In genomic region chr1:160260436-160261382, GRCh38 we compare ENCODE assay signal across 8 cellular contexts. TPM values are rescaled to one million over a fixed set of nuclear protein-coding genes. Genes with fewer than 3 reads are reported as not detected.
A peak's percentile ranks its signal among the peaks of the same experiment; 100 is the strongest.
DNase-seq lines count a peak whose midpoint lies in the region; ATAC-seq and TF ChIP-seq lines count a peak whose summit lies in the region.

No MANE protein-coding gene starts in this region.

- ATAC-seq in HG02852 (IDR thresholded peaks at IDR 0.05; ENCODE audit: unreplicated experiment): no peak

- H3K27me3 ChIP-seq in iPS-15b (ENCODE audit: control insufficient read depth, insufficient read depth, low read length) (no peaks in the 10 kb centered on the region), stomach (no peaks in the 10 kb centered on the region)

- H3K4me3 ChIP-seq in iPS-15b (ENCODE audit: low read depth, low read length): peak overlapping the region; percentile 99
- H3K4me3 ChIP-seq in stomach: peak overlapping the region; percentile 66 to 94 (median 88)

- TF ChIP-seq CTCF in stomach (IDR thresholded peaks at IDR 0.05) (no peak), GM13977 (IDR thresholded peaks at IDR 0.05; ENCODE audit: extremely low read depth, insufficient read depth, missing control alignments) (no peak)

- DNase-seq in DMS 273 treated with DMSO at 0.1 percent for 48 hours (lab: John Stamatoyannopoulos, UW): peak; percentile 30
- no peak for DNase-seq in activated T-helper 2 cell treated with anti-CD3 and anti-CD28 coated beads, Interferon-gamma antibody, Interleukin-2, Interleukin-4, amounts not matched to agents 10 μg/mL and 5 μg/mL and 100 μg/mL, durations not matched to agents 14 hours and 24 hours and 36 hours (ENCODE audit: low spot score)
- DNase-seq in stomach: no peak
- no peak for DNase-seq in nucleus accumbens (lab: John Stamatoyannopoulos, UW)
- no peak for DNase-seq in GM13977 (ENCODE audit: low spot score)

- no peaks in the 10 kb centered on the region for H3K27me3 Mint-ChIP-seq in IgD-negative memory B cell
- H3K27me3 Mint-ChIP-seq in activated T-helper 2 cell treated with anti-CD3 and anti-CD28 coated beads, Interferon-gamma antibody, Interleukin-2, Interleukin-4, amounts not matched to agents 10 μg/mL and 5 μg/mL and 100 μg/mL, durations not matched to agents 14 hours and 24 hours and 36 hours (ENCODE audit: low read depth): no peaks in the 10 kb centered on the region

- H3K4me3 Mint-ChIP-seq in IgD-negative memory B cell: peak overlapping the region; percentile 95 to 99 (median 96)
- H3K4me3 Mint-ChIP-seq in activated T-helper 2 cell treated with anti-CD3 and anti-CD28 coated beads, Interferon-gamma antibody, Interleukin-2, Interleukin-4, amounts not matched to agents 10 μg/mL and 5 μg/mL and 100 μg/mL, durations not matched to agents 14 hours and 24 hours and 36 hours (ENCODE audit: low read depth): peak overlapping the region; percentile 98

- in situ Hi-C loops in GM13977 (cut with MboI; ENCODE audit: low pct_unique_long_range_greater_than_20kb, low sequenced_read_pairs, unreplicated experiment): no loop called here

- H3K9ac ChIP-seq in iPS-15b (ENCODE audit: low read depth, low read length): no peak overlapping the region

- H3K4me1 Mint-ChIP-seq in IgD-negative memory B cell: peaks cover 21 to 41% (median 26%) of the 10 kb centered on the region in 3 donors
- H3K4me1 Mint-ChIP-seq in activated T-helper 2 cell treated with anti-CD3 and anti-CD28 coated beads, Interferon-gamma antibody, Interleukin-2, Interleukin-4, amounts not matched to agents 10 μg/mL and 5 μg/mL and 100 μg/mL, durations not matched to agents 14 hours and 24 hours and 36 hours (ENCODE audit: low read depth): peaks cover 39% of the 10 kb centered on the region

- H3K36me3 ChIP-seq in iPS-15b (ENCODE audit: control insufficient read depth, insufficient read depth, low read length): no peaks in the 10 kb centered on the region
- H3K36me3 ChIP-seq in stomach: peaks cover 0 to 8% (median 2%) of the 10 kb centered on the region in 4 donors

- H3K27ac Mint-ChIP-seq in IgD-negative memory B cell: peak overlapping the region; percentile 97 to 98 (median 97)
- peak overlapping the region; percentile 99 for H3K27ac Mint-ChIP-seq in activated T-helper 2 cell treated with anti-CD3 and anti-CD28 coated beads, Interferon-gamma antibody, Interleukin-2, Interleukin-4, amounts not matched to agents 10 μg/mL and 5 μg/mL and 100 μg/mL, durations not matched to agents 14 hours and 24 hours and 36 hours

- TF ChIP-seq EP300 in stomach (IDR thresholded peaks at IDR 0.05): no peak

- no peak for TF ChIP-seq POLR2A in stomach (IDR thresholded peaks at IDR 0.05)

- no peaks in the 10 kb centered on the region for H3K9me3 ChIP-seq in iPS-15b (ENCODE audit: control insufficient read depth, insufficient read depth, low read length)
- no peaks in the 10 kb centered on the region for H3K9me3 ChIP-seq in stomach

- no peaks in the 10 kb centered on the region for H3K9me3 Mint-ChIP-seq in IgD-negative memory B cell
- no peaks in the 10 kb centered on the region for H3K9me3 Mint-ChIP-seq in activated T-helper 2 cell treated with anti-CD3 and anti-CD28 coated beads, Interferon-gamma antibody, Interleukin-2, Interleukin-4, amounts not matched to agents 10 μg/mL and 5 μg/mL and 100 μg/mL, durations not matched to agents 14 hours and 24 hours and 36 hours

- peak overlapping the region; percentile 42 to 98 (median 97) for H3K27ac ChIP-seq in stomach

- no peaks in the 10 kb centered on the region for H3K36me3 Mint-ChIP-seq in IgD-negative memory B cell
- H3K36me3 Mint-ChIP-seq in activated T-helper 2 cell treated with anti-CD3 and anti-CD28 coated beads, Interferon-gamma antibody, Interleukin-2, Interleukin-4, amounts not matched to agents 10 μg/mL and 5 μg/mL and 100 μg/mL, durations not matched to agents 14 hours and 24 hours and 36 hours (ENCODE audit: low read depth): peaks cover 33% of the 10 kb centered on the region

- H3K4me1 ChIP-seq in iPS-15b (ENCODE audit: control insufficient read depth, insufficient read depth, low read length) (peaks cover 9% of the 10 kb centered on the region), stomach (peaks cover 27 to 68% (median 56%) of the 10 kb centered on the region in 4 donors)

- WGBS in stomach, 5 donors: 43 to 52% (median 47%) methylated on average over 6 of the region's 6 CpGs

- intact Hi-C loops in activated T-helper 2 cell treated with anti-CD3 and anti-CD28 coated beads, Interferon-gamma antibody, Interleukin-2, Interleukin-4, amounts not matched to agents 10 μg/mL and 5 μg/mL and 100 μg/mL, durations not matched to agents 14 hours and 24 hours and 36 hours (cut with micrococcal nuclease): loop anchor here (2.0 to 5.0 kb wide), 3 partner anchors 56 to 1248 kb away; partner anchors contain the start of gene PEA15
- intact Hi-C loops in stomach (cut with DNase I; ENCODE audit: low total_unique reads): no loop called here

RNA-seq across cellular contexts. Expression of gene DCAF8, which starts 1.6 kb away (rescaled TPM):
- 57.8 TPM for polyA plus RNA-seq in IgD-negative memory B cell
- 132 and 143 TPM in 2 replicates for total RNA-seq in activated T-helper 2 cell treated with anti-CD3 and anti-CD28 coated beads, Interferon-gamma antibody, Interleukin-2, Interleukin-4, amounts not matched to agents 10 μg/mL and 5 μg/mL and 100 μg/mL, durations not matched to agents 14 hours and 24 hours and 36 hours
- 100 to 1,000 TPM in 3 of 5 donors, 10 to 100 TPM in 2; 85.8 to 267 (median 148) TPM for total RNA-seq in stomach
- polyA plus RNA-seq in stomach: 10 to 100 TPM; 39.4 to 45.1 (median 40.7) TPM

RNA-seq across cellular contexts. Expression of gene PEX19, which starts 24.2 kb away (rescaled TPM):
- 37.8 TPM for polyA plus RNA-seq in IgD-negative memory B cell
- 60.9 and 68.5 TPM in 2 replicates for total RNA-seq in activated T-helper 2 cell treated with anti-CD3 and anti-CD28 coated beads, Interferon-gamma antibody, Interleukin-2, Interleukin-4, amounts not matched to agents 10 μg/mL and 5 μg/mL and 100 μg/mL, durations not matched to agents 14 hours and 24 hours and 36 hours
- total RNA-seq in stomach: 100 to 1,000 TPM in 1 of 5 donors, 10 to 100 TPM in 3, 1 to 10 TPM in 1; 9.3 to 117 (median 56.0) TPM
- 10 to 100 TPM; 15.7 to 29.3 (median 25.4) TPM for polyA plus RNA-seq in stomach

RNA-seq across cellular contexts. Expression of gene PEA15, which starts 55.5 kb away (rescaled TPM):
- 19.4 TPM for polyA plus RNA-seq in IgD-negative memory B cell
- total RNA-seq in activated T-helper 2 cell treated with anti-CD3 and anti-CD28 coated beads, Interferon-gamma antibody, Interleukin-2, Interleukin-4, amounts not matched to agents 10 μg/mL and 5 μg/mL and 100 μg/mL, durations not matched to agents 14 hours and 24 hours and 36 hours: 61.0 and 61.7 TPM in 2 replicates
- total RNA-seq in stomach: 10 to 100 TPM; 26.3 to 75.4 (median 34.8) TPM
- 100 to 1,000 TPM in 2 of 3 donors, 10 to 100 TPM in 1; 69.4 to 127 (median 107) TPM for polyA plus RNA-seq in stomach
